In genomic region chr2:240876475-240877251, GRCh38 we compare ENCODE assay signal across 1 cellular context.
A peak's percentile ranks its signal among the peaks of the same experiment; 100 is the strongest.
TF ChIP-seq lines count a peak whose summit lies in the region.

No MANE protein-coding gene starts in this region.

TF ChIP-seq in HepG2, 621 proteins besides CTCF, POLR2A, EP300 and RAD21 (continued from another document and continues in another):
- TF ChIP-seq MNT (IDR thresholded peaks at IDR 0.05): peak; percentile 27; the same call in 1 of the 2 replicates
- TF ChIP-seq DZIP1 (CRISPR knock-in tag; IDR thresholded peaks at IDR 0.05): no peak
- peak; percentile 25; the same call in 1 of the 2 replicates for TF ChIP-seq ZNF891 (CRISPR knock-in tag; IDR thresholded peaks at IDR 0.05)
- TF ChIP-seq XBP1 (CRISPR knock-in tag; IDR thresholded peaks at IDR 0.05): no peak
- TF ChIP-seq FOXJ3 (CRISPR knock-in tag; IDR thresholded peaks at IDR 0.05; ENCODE audit: borderline replicate concordance): no peak
- peak; percentile 76 for TF ChIP-seq ZNF724P (CRISPR knock-in tag; IDR thresholded peaks at IDR 0.05; ENCODE audit: borderline replicate concordance)
- TF ChIP-seq ESRRA (CRISPR knock-in tag; IDR thresholded peaks at IDR 0.05; ENCODE audit: low read depth): peak; percentile 76
- peak; percentile 90 for TF ChIP-seq SAP130 (CRISPR knock-in tag; IDR thresholded peaks at IDR 0.05; ENCODE audit: low read depth)
- peak; percentile 98 for TF ChIP-seq ZNF546 (CRISPR knock-in tag; conservative IDR thresholded peaks at IDR 0.05)
- peak; percentile 71 for TF ChIP-seq KDM2A (CRISPR knock-in tag; IDR thresholded peaks at IDR 0.05; ENCODE audit: borderline replicate concordance, low read depth)
- TF ChIP-seq MXI1 (IDR thresholded peaks at IDR 0.05; ENCODE audit: borderline replicate concordance, low read depth, low read length): peak; percentile 92; the same call in 1 of the 3 replicates
- TF ChIP-seq ATM (IDR thresholded peaks at IDR 0.05; ENCODE audit: borderline replicate concordance): no peak
- TF ChIP-seq ONECUT2 (CRISPR knock-in tag; IDR thresholded peaks at IDR 0.05): no peak
- peak; percentile 76 for TF ChIP-seq TAF1 (CRISPR knock-in tag; IDR thresholded peaks at IDR 0.05)
- no peak; the same call in 1 of the 2 replicates for TF ChIP-seq CAMTA2 (CRISPR knock-in tag; IDR thresholded peaks at IDR 0.05; ENCODE audit: borderline replicate concordance)
- TF ChIP-seq HOXA3 (CRISPR knock-in tag; IDR thresholded peaks at IDR 0.05): peak; percentile 93
- TF ChIP-seq FOXP4 (CRISPR knock-in tag; IDR thresholded peaks at IDR 0.05): peak; percentile 38; the same call in 1 of the 2 replicates
- peak; percentile 85 for TF ChIP-seq ZNF263 (CRISPR knock-in tag; IDR thresholded peaks at IDR 0.05)
- TF ChIP-seq NBN (conservative IDR thresholded peaks at IDR 0.05): no peak
- TF ChIP-seq NKX3-1 (CRISPR knock-in tag; IDR thresholded peaks at IDR 0.05): no peak
- peak; percentile 69 for TF ChIP-seq HES4 (CRISPR knock-in tag; IDR thresholded peaks at IDR 0.05; ENCODE audit: borderline replicate concordance)
- TF ChIP-seq ZFP90 (CRISPR knock-in tag; IDR thresholded peaks at IDR 0.05; ENCODE audit: borderline replicate concordance): no peak; the same call in 1 of the 2 replicates
- TF ChIP-seq SATB2 (CRISPR knock-in tag; IDR thresholded peaks at IDR 0.05): no peak
- no peak for TF ChIP-seq ZNF367 (CRISPR knock-in tag; IDR thresholded peaks at IDR 0.05; ENCODE audit: borderline replicate concordance)
- TF ChIP-seq ZNF513 (CRISPR knock-in tag; conservative IDR thresholded peaks at IDR 0.05): no peak
- no peak for TF ChIP-seq PTBP1 (IDR thresholded peaks at IDR 0.05; ENCODE audit: low read depth, low read length, poor library complexity, severe bottlenecking)
- no peak for TF ChIP-seq ZBTB21 (CRISPR knock-in tag; IDR thresholded peaks at IDR 0.05)
- TF ChIP-seq NFIB (CRISPR knock-in tag; IDR thresholded peaks at IDR 0.05; ENCODE audit: borderline replicate concordance): no peak
- TF ChIP-seq ZNF569 (CRISPR knock-in tag; IDR thresholded peaks at IDR 0.05; ENCODE audit: borderline replicate concordance): no peak
- peak; percentile 90 for TF ChIP-seq RXRB (CRISPR knock-in tag; IDR thresholded peaks at IDR 0.05; ENCODE audit: borderline replicate concordance)
- TF ChIP-seq ZNF292 (CRISPR knock-in tag; IDR thresholded peaks at IDR 0.05; ENCODE audit: borderline replicate concordance, low read depth): peak; percentile 90
- peak; percentile 88; the same call in 1 of the 2 replicates for TF ChIP-seq YEATS2 (CRISPR knock-in tag; IDR thresholded peaks at IDR 0.05; ENCODE audit: borderline replicate concordance)
- 0 out of 2 replicates have a peak, but pooled peaks have one; percentile 40 for TF ChIP-seq CHD4 (IDR thresholded peaks at IDR 0.05; ENCODE audit: borderline replicate concordance, low read length)
- no peak for TF ChIP-seq ZNF776 (CRISPR knock-in tag; IDR thresholded peaks at IDR 0.05)
- TF ChIP-seq SRY (CRISPR knock-in tag; IDR thresholded peaks at IDR 0.05): 0 out of 2 replicates have a peak, but pooled peaks have one; percentile 21
- TF ChIP-seq ZNF234 (CRISPR knock-in tag; conservative IDR thresholded peaks at IDR 0.05): no peak
- no peak for TF ChIP-seq LRRFIP1 (CRISPR knock-in tag; conservative IDR thresholded peaks at IDR 0.05)
- TF ChIP-seq E2F5 (CRISPR knock-in tag; conservative IDR thresholded peaks at IDR 0.05): no peak
- TF ChIP-seq MATR3 (CRISPR knock-in tag; IDR thresholded peaks at IDR 0.05): no peak
- peak; percentile 77 for TF ChIP-seq ZNF629 (CRISPR knock-in tag; conservative IDR thresholded peaks at IDR 0.05)
- TF ChIP-seq PBX2 (CRISPR knock-in tag; IDR thresholded peaks at IDR 0.05): no peak
- TF ChIP-seq ZFP36L1 (CRISPR knock-in tag; IDR thresholded peaks at IDR 0.05): peak; percentile 89
- TF ChIP-seq SETDB1 (CRISPR knock-in tag; IDR thresholded peaks at IDR 0.05; ENCODE audit: borderline replicate concordance): 0 out of 2 replicates have a peak, but pooled peaks have one; percentile 12
- no peak for TF ChIP-seq ZNF382 (CRISPR knock-in tag; IDR thresholded peaks at IDR 0.05; ENCODE audit: borderline replicate concordance)
- TF ChIP-seq TFE3 (CRISPR knock-in tag; IDR thresholded peaks at IDR 0.05): peak; percentile 96
- no peak for TF ChIP-seq ZNF672 (CRISPR knock-in tag; IDR thresholded peaks at IDR 0.05)
- no peak for TF ChIP-seq TOE1 (CRISPR knock-in tag; IDR thresholded peaks at IDR 0.05)
- TF ChIP-seq ATF7 (IDR thresholded peaks at IDR 0.05): no peak
- TF ChIP-seq ATF7 (CRISPR knock-in tag; IDR thresholded peaks at IDR 0.05): no peak
- TF ChIP-seq ZNF790 (CRISPR knock-in tag; IDR thresholded peaks at IDR 0.05; ENCODE audit: borderline replicate concordance): peak; percentile 77; the same call in 1 of the 2 replicates
- TF ChIP-seq TP53 (CRISPR knock-in tag; conservative IDR thresholded peaks at IDR 0.05): no peak
- no peak; the same call in 1 of the 2 replicates for TF ChIP-seq SMAD1 (CRISPR knock-in tag; IDR thresholded peaks at IDR 0.05; ENCODE audit: borderline replicate concordance, low read depth)
- peak; percentile 69; the same call in 1 of the 2 replicates for TF ChIP-seq TFDP2 (CRISPR knock-in tag; IDR thresholded peaks at IDR 0.05)
- no peak; a peak in 1 of 4 replicates for TF ChIP-seq ATF4 (CRISPR knock-in tag; IDR thresholded peaks at IDR 0.05)
- TF ChIP-seq IKZF4 (CRISPR knock-in tag; IDR thresholded peaks at IDR 0.05; ENCODE audit: borderline replicate concordance, low read depth, not compliant biosample characterization): no peak
